Comparison of ENCODE assay signal across 15 cellular contexts in the genomic region with DNA sequence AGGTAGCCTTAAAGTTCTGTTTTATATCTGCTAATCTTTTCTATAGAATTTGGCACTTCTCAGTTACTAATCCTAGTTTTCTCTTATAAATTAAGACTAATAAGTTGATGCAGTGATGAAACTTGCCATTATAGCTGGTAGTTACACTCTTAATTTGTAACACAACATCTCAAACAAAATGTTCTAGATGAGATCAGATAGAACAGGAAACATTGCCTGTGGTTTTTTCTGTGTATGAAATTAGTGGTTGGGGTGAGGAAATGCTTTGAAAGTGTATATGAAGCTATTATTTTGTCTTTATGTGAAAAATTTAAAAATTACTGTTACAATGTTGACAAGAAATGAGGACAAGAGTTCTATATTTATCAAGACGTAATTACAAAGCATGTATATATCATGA.
DNase-seq lines count a peak whose midpoint lies in the region; ATAC-seq and TF ChIP-seq lines count a peak whose summit lies in the region.
"Had no signal": no experiment of that assay in that cellular context is flagged by ENCODE, and none has a peak within 500 bp of the region (broad histone marks: within the 10 kb centered on the region; RNA-seq: fewer than 3 reads in every experiment).

No MANE protein-coding gene starts in this region.

- peaks cover 29% of the 10 kb centered on the region for H3K36me3 Mint-ChIP-seq in activated naive CD4-positive, alpha-beta T cell treated with anti-CD3 and anti-CD28 coated beads for 36 hours (ENCODE audit: low read depth)
- peaks cover 10% of the 10 kb centered on the region for H3K36me3 Mint-ChIP-seq in effector memory CD8-positive, alpha-beta T cell (ENCODE audit: insufficient read depth)

- peak overlapping the region; percentile 85 for H3K27ac Mint-ChIP-seq in activated naive CD4-positive, alpha-beta T cell treated with anti-CD3 and anti-CD28 coated beads for 36 hours
- peak overlapping the region; percentile 71 to 89 for H3K27ac Mint-ChIP-seq in effector memory CD8-positive, alpha-beta T cell

- DNase-seq in activated naive CD4-positive, alpha-beta T cell treated with anti-CD3 and anti-CD28 coated beads for 36 hours, result no peak
- no peak for DNase-seq in activated naive CD4-positive, alpha-beta T cell treated with Interleukin-2 at 50 U/mL for 16 hours
- no peak for DNase-seq in SK-N-MC (ENCODE audit: low read depth, low spot score)
- no peak for DNase-seq in effector memory CD8-positive, alpha-beta T cell
- no peak for DNase-seq in transverse colon
- no peak for DNase-seq in NCI-H2171 (lab: John Stamatoyannopoulos, UW)
- DNase-seq: activated CD8-positive, alpha-beta memory T cell treated with anti-CD3 and anti-CD28 coated beads, Interleukin-2, amount 50 U/mL, for 48 hours; effector CD4-positive, alpha-beta T cell; left ventricle myocardium superior; MM.1S; right lobe of liver; SJCRH30; stimulated activated naive CD4-positive, alpha-beta T cell treated with Interleukin-2 at 50 U/mL for 16 hours had no signal

- TF ChIP-seq EP300 in transverse colon (IDR thresholded peaks at IDR 0.05; ENCODE audit: low read depth), result no peak

- no peak overlapping the region for H3K9ac ChIP-seq in SK-N-MC (ENCODE audit: insufficient read length)

- no peaks in the 10 kb centered on the region for H3K27me3 ChIP-seq in transverse colon
- H3K27me3 ChIP-seq: right lobe of liver, SJCRH30 had no signal

- no peak overlapping the region for H3K4me3 Mint-ChIP-seq in activated naive CD4-positive, alpha-beta T cell treated with anti-CD3 and anti-CD28 coated beads for 36 hours
- H3K4me3 Mint-ChIP-seq in effector memory CD8-positive, alpha-beta T cell, result peak overlapping the region; percentile 66 to 68

- TF ChIP-seq CTCF in transverse colon (IDR thresholded peaks at IDR 0.05), result no peak

- H3K4me1 ChIP-seq in transverse colon, result peaks cover 0 to 5% (median 0%) of the 10 kb centered on the region in 4 donors
- H3K4me1 ChIP-seq: right lobe of liver, SJCRH30 had no signal

- H3K27ac ChIP-seq in SK-N-MC (peak overlapping the region; percentile 64), transverse colon (peak overlapping the region; percentile 11 to 60 (median 23))
- H3K27ac ChIP-seq: right lobe of liver, SJCRH30 had no signal

- 88 to 90% methylated on average over 1 of the region's 1 CpG for WGBS in transverse colon (ENCODE audit: low coverage in 1 of 2), 2 donors

- H3K4me3 ChIP-seq in SK-N-MC, result no peak overlapping the region
- no peak overlapping the region for H3K4me3 ChIP-seq in transverse colon
- H3K4me3 ChIP-seq: right lobe of liver, SJCRH30 had no signal

- H3K9me3 Mint-ChIP-seq in activated naive CD4-positive, alpha-beta T cell treated with anti-CD3 and anti-CD28 coated beads for 36 hours, result no peaks in the 10 kb centered on the region
- no peaks in the 10 kb centered on the region for H3K9me3 Mint-ChIP-seq in effector memory CD8-positive, alpha-beta T cell

- no peak for TF ChIP-seq POLR2A in transverse colon (IDR thresholded peaks at IDR 0.05)

- CTCF ChIA-PET in activated naive CD4-positive, alpha-beta T cell treated with anti-CD3 and anti-CD28 coated beads for 36 hours (lab: Charles Lee), result interaction anchor here (0.6 to 1.1 kb wide), 5 partner anchors 10 to 97 kb away, joined by 3 to 4 read pairs (median 3); no protein-coding TSS in a partner anchor

- H3K9me3 ChIP-seq in SK-N-MC (ENCODE audit: low read depth, low read length) (no peaks in the 10 kb centered on the region), transverse colon (no peaks in the 10 kb centered on the region)
- H3K9me3 ChIP-seq: right lobe of liver, SJCRH30 had no signal

- H3K27me3 Mint-ChIP-seq in activated naive CD4-positive, alpha-beta T cell treated with anti-CD3 and anti-CD28 coated beads for 36 hours (ENCODE audit: low read depth), result no peaks in the 10 kb centered on the region
- H3K27me3 Mint-ChIP-seq in effector memory CD8-positive, alpha-beta T cell, result no peaks in the 10 kb centered on the region

- peaks cover 73% of the 10 kb centered on the region for H3K4me1 Mint-ChIP-seq in activated naive CD4-positive, alpha-beta T cell treated with anti-CD3 and anti-CD28 coated beads for 36 hours (ENCODE audit: low read depth)
- H3K4me1 Mint-ChIP-seq in effector memory CD8-positive, alpha-beta T cell (ENCODE audit: low read depth in 2 of 2), result peaks cover 39 to 62% of the 10 kb centered on the region in 2 donors

- intact Hi-C loops in activated naive CD4-positive, alpha-beta T cell treated with anti-CD3 and anti-CD28 coated beads for 36 hours (cut with micrococcal nuclease), result loop anchor here (2.0 kb wide), 2 partner anchors 18 to 64 kb away; no protein-coding TSS in a partner anchor
- intact Hi-C loops in transverse colon (cut with DNase I; ENCODE audit: low total_unique reads), result no loop called here

- ATAC-seq in effector memory CD8-positive, alpha-beta T cell (replicated peaks), result peak; percentile 98
- ATAC-seq in GM18873 (IDR thresholded peaks at IDR 0.05; ENCODE audit: low FRiP score, unreplicated experiment) (no peak), HG02763 (IDR thresholded peaks at IDR 0.05; ENCODE audit: unreplicated experiment) (no peak)
- ATAC-seq: left ventricle myocardium superior, right lobe of liver had no signal

- in situ Hi-C loops in transverse colon (cut with MboI; ENCODE audit: low pct_ligation_motif_present in 1 of 4, low pct_unique_long_range_greater_than_20kb in 1 of 4, low sequenced_read_pairs in 3 of 4), result no loop called here

- H3K36me3 ChIP-seq in SK-N-MC (ENCODE audit: insufficient read depth, low read length) (peaks cover 24% of the 10 kb centered on the region), transverse colon (peaks cover 0 to 4% (median 0%) of the 10 kb centered on the region in 4 donors)
- H3K36me3 ChIP-seq: right lobe of liver, SJCRH30 had no signal
